11 cellular contexts compared by ENCODE assay signal in genomic region chr20:36644713-36645109, GRCh38. TPM values are rescaled to one million over a fixed set of nuclear protein-coding genes. Genes with fewer than 3 reads are reported as not detected.
A peak's percentile ranks its signal among the peaks of the same experiment; 100 is the strongest.
DNase-seq lines count a peak whose midpoint lies in the region; ATAC-seq, FAIRE-seq and TF ChIP-seq lines count a peak whose summit lies in the region.
"Had no signal": no experiment of that assay in that cellular context is flagged by ENCODE, and none has a peak within 500 bp of the region (broad histone marks: within the 10 kb centered on the region; RNA-seq: fewer than 3 reads in every experiment).

No MANE protein-coding gene starts in this region.

- H3K9me3 Mint-ChIP-seq in activated T-cell treated with anti-CD3 and anti-CD28 coated beads, Interleukin-2, amount 50 U/mL, for 24 hours, result no peaks in the 10 kb centered on the region
- no peaks in the 10 kb centered on the region for H3K9me3 Mint-ChIP-seq in naive B cell
- no peaks in the 10 kb centered on the region for H3K9me3 Mint-ChIP-seq in chondrocyte (ENCODE audit: low read depth)

- no peak for TF ChIP-seq POLR2A in GM12892 (IDR thresholded peaks at IDR 0.05; ENCODE audit: low read depth, low read length)

- no peaks in the 10 kb centered on the region for H3K27me3 Mint-ChIP-seq in T-helper 17 cell
- H3K27me3 Mint-ChIP-seq in activated T-cell treated with anti-CD3 and anti-CD28 coated beads, Interleukin-2, amount 50 U/mL, for 24 hours, result no peaks in the 10 kb centered on the region
- H3K27me3 Mint-ChIP-seq in naive B cell, result no peaks in the 10 kb centered on the region
- H3K27me3 Mint-ChIP-seq in chondrocyte (ENCODE audit: low read depth), result no peaks in the 10 kb centered on the region

- H3K36me3 Mint-ChIP-seq in T-helper 17 cell (ENCODE audit: low read depth) (no peaks in the 10 kb centered on the region), naive B cell (no peaks in the 10 kb centered on the region), chondrocyte (ENCODE audit: low read depth) (no peaks in the 10 kb centered on the region)
- H3K36me3 Mint-ChIP-seq in activated T-cell treated with anti-CD3 and anti-CD28 coated beads, Interleukin-2, amount 50 U/mL, for 24 hours (ENCODE audit: low read depth), result peaks cover 57% of the 10 kb centered on the region

- peak overlapping the region; percentile 96 for H3K4me3 Mint-ChIP-seq in T-helper 17 cell
- H3K4me3 Mint-ChIP-seq in activated T-cell treated with anti-CD3 and anti-CD28 coated beads, Interleukin-2, amount 50 U/mL, for 24 hours, result peak overlapping the region; percentile 92
- no peak overlapping the region for H3K4me3 Mint-ChIP-seq in naive B cell
- H3K4me3 Mint-ChIP-seq in chondrocyte (ENCODE audit: unreplicated experiment), result no peak overlapping the region

- no peak for DNase-seq in T-helper 17 cell
- peak; percentile 62 for DNase-seq in activated T-cell treated with anti-CD3 and anti-CD28 coated beads, Interleukin-2, amount 50 U/mL, for 24 hours
- no peak for DNase-seq in naive B cell
- peak; percentile 62 for DNase-seq in stimulated activated CD8-positive, alpha-beta memory T cell treated with anti-CD3 and anti-CD28 coated beads, Interleukin-4, amount 100 ng/mL, for 48 hours
- no peak for DNase-seq in GM12892 (ENCODE audit: insufficient read length)
- DNase-seq in chondrocyte (ENCODE audit: low spot score), result no peak
- DNase-seq in NCI-H2171 treated with DMSO at 0.1 percent for 48 hours (lab: John Stamatoyannopoulos, UW), result no peak
- DNase-seq: amniotic stem cell, hippocampal formation, NCI-H1105 had no signal

- peak overlapping the region; percentile 98 for H3K27ac Mint-ChIP-seq in T-helper 17 cell
- H3K27ac Mint-ChIP-seq in activated T-cell treated with anti-CD3 and anti-CD28 coated beads, Interleukin-2, amount 50 U/mL, for 24 hours, result peak overlapping the region; percentile 100
- H3K27ac Mint-ChIP-seq in naive B cell, result peak overlapping the region in 4 of 6 donors; percentile 23 to 77 (median 65)
- H3K27ac Mint-ChIP-seq in chondrocyte (ENCODE audit: unreplicated experiment), result no peak overlapping the region

- H3K9me3 ChIP-seq in T-helper 17 cell (ENCODE audit: control insufficient read depth, low read length, poor library complexity, severe bottlenecking), result no peaks in the 10 kb centered on the region
- H3K9me3 ChIP-seq: tibial nerve had no signal

- no peak for FAIRE-seq in GM12892 (lab: Jason Lieb, UNC)

- H3K4me1 Mint-ChIP-seq in T-helper 17 cell, result peaks cover 38% of the 10 kb centered on the region
- peaks cover 53% of the 10 kb centered on the region for H3K4me1 Mint-ChIP-seq in activated T-cell treated with anti-CD3 and anti-CD28 coated beads, Interleukin-2, amount 50 U/mL, for 24 hours (ENCODE audit: low read depth)
- peaks cover 7 to 17% (median 10%) of the 10 kb centered on the region in 3 donors for H3K4me1 Mint-ChIP-seq in naive B cell
- no peaks in the 10 kb centered on the region for H3K4me1 Mint-ChIP-seq in chondrocyte (ENCODE audit: low read depth)

- no peak for TF ChIP-seq CTCF in chondrocyte (IDR thresholded peaks at IDR 0.05)

- peak; percentile 3 for ATAC-seq in T-helper 17 cell
- no peak for ATAC-seq in naive B cell (ENCODE audit: low read depth in 2 of 2)

RNA-seq across cellular contexts. Expression of gene SLA2, which starts 1.3 kb away (rescaled TPM):
- total RNA-seq in T-helper 17 cell (10 to 100 TPM; 31.4 to 46.8 TPM), chondrocyte (0.24 TPM in 1 of 3 replicates, not detected in the others)
- under 1 TPM in 4 of 6 donors, not detected in 2; 0.09 to 0.40 (median 0.23) TPM for polyA plus RNA-seq in naive B cell (ENCODE audit: low read depth in 6 of 6)
- 0.70 TPM for polyA plus RNA-seq in GM12892 (2012; ENCODE audit: missing spikeins)

RNA-seq across cellular contexts. Expression of gene RAB5IF, which starts 39.1 kb away (rescaled TPM):
- total RNA-seq in T-helper 17 cell (10 to 100 TPM; 66.3 to 71.0 TPM), chondrocyte (71.3 to 74.0 TPM (median 71.5 TPM) in 3 replicates)
- 100 to 1,000 TPM in 5 of 6 donors, 10 to 100 TPM in 1; 84.9 to 162 (median 111) TPM for polyA plus RNA-seq in naive B cell (ENCODE audit: low read depth in 6 of 6)
- polyA plus RNA-seq in GM12892 (2012; ENCODE audit: missing spikeins), result 71.4 TPM

Comparison
In these comparisons a context has a peak if more than half of its experiments do, and no peak if none do; other contexts are left out.
1. DNase-seq: peak in activated T-cell treated with anti-CD3 and anti-CD28 coated beads, Interleukin-2, amount 50 U/mL, for 24 hours (single experiment) and stimulated activated CD8-positive, alpha-beta memory T cell treated with anti-CD3 and anti-CD28 coated beads, Interleukin-4, amount 100 ng/mL, for 48 hours (single experiment); none in T-helper 17 cell (0 of 3), naive B cell (single experiment), GM12892 (single experiment), chondrocyte (single experiment) and NCI-H2171 treated with DMSO at 0.1 percent for 48 hours (single experiment).
2. H3K4me3 Mint-ChIP-seq: peak in T-helper 17 cell (single experiment) and activated T-cell treated with anti-CD3 and anti-CD28 coated beads, Interleukin-2, amount 50 U/mL, for 24 hours (single experiment); none in naive B cell (0 of 8) and chondrocyte (single experiment).
3. RNA of gene SLA2, which starts 1.3 kb away (total RNA-seq): 31.4 to 46.8 TPM in T-helper 17 cell; 0.24 TPM in chondrocyte; every median in the first group is over 10 times any median in the second.